ENCODE assay signal across 35 cellular contexts in genomic region chr1:41158147-41158875, GRCh38.
DNase-seq lines count a peak whose midpoint lies in the region; ATAC-seq, FAIRE-seq and TF ChIP-seq lines count a peak whose summit lies in the region.
"Had no signal": no experiment of that assay in that cellular context is flagged by ENCODE, and none has a peak within 500 bp of the region (broad histone marks: within the 10 kb centered on the region; RNA-seq: fewer than 3 reads in every experiment).

No MANE protein-coding gene starts in this region.

- H3K27me3 Mint-ChIP-seq in chondrocyte (ENCODE audit: low read depth) (no peaks in the 10 kb centered on the region), mesothelial cell of epicardium (ENCODE audit: low read depth) (no peaks in the 10 kb centered on the region)
- H3K27me3 Mint-ChIP-seq: brain; naive thymus-derived CD4-positive, alpha-beta T cell had no signal

- H3K4me3 Mint-ChIP-seq in chondrocyte (ENCODE audit: unreplicated experiment), result no peak overlapping the region
- H3K4me3 Mint-ChIP-seq in mesothelial cell of epicardium, result no peak overlapping the region
- H3K4me3 Mint-ChIP-seq: activated CD8-positive, alpha-beta T cell treated with anti-CD3 and anti-CD28 coated beads, Interleukin-2, amount 10 ng/mL, durations not matched to agents 7 days and 5 days; brain; CD14-positive monocyte; naive thymus-derived CD4-positive, alpha-beta T cell; stimulated activated effector memory CD8-positive, alpha-beta T cell treated with anti-CD3 and anti-CD28 coated beads, Interleukin-12 subunit alpha, Interleukin-12 subunit beta, amount 100 ng/mL, for 72 hours had no signal

- 83% methylated on average over 1 of the region's 3 CpGs; no CpG with 5 or more reads in 1 of the 2 experiments for WGBS in IMR-90 (ENCODE audit: extremely low coverage in 2 of 2, insufficient read length in 1 of 2), 2 experiments
- 75 to 87% methylated on average over 3 of the region's 3 CpGs for WGBS in gastroesophageal sphincter (ENCODE audit: low coverage in 1 of 2), 2 donors

- no peaks in the 10 kb centered on the region for H4K20me1 ChIP-seq in IMR-90 (ENCODE audit: insufficient read depth, low read length)

- no peak overlapping the region for H2BK20ac ChIP-seq in IMR-90 (ENCODE audit: low read depth, low read length)

- no peak for ATAC-seq in IMR-90 (ENCODE audit: low read depth)
- ATAC-seq in gastroesophageal sphincter, result no peak
- no peak for ATAC-seq in HG02588 (IDR thresholded peaks at IDR 0.05; ENCODE audit: unreplicated experiment)
- ATAC-seq: activated CD8-positive, alpha-beta T cell treated with anti-CD3 and anti-CD28 coated beads, Interleukin-2, amount 10 ng/mL, durations not matched to agents 7 days and 5 days; left lung; naive thymus-derived CD4-positive, alpha-beta T cell; Panc1; psoas muscle; stimulated activated effector memory CD8-positive, alpha-beta T cell treated with anti-CD3 and anti-CD28 coated beads, Interleukin-12 subunit alpha, Interleukin-12 subunit beta, amount 100 ng/mL, for 72 hours had no signal

- peaks cover 6% of the 10 kb centered on the region for H3K4me1 ChIP-seq in IMR-90 (ENCODE audit: control insufficient read depth, insufficient read depth, low read length)
- H3K4me1 ChIP-seq in gastroesophageal sphincter, result peaks cover 0 to 17% (median 0%) of the 10 kb centered on the region in 3 donors

- no TSS peak for BruUV-seq in IMR-90 (replicated peaks; lab: Mats Ljungman, UMichigan)

- H3K9me3 ChIP-seq in IMR-90 (ENCODE audit: control insufficient read depth, insufficient read depth, low read length) (no peaks in the 10 kb centered on the region), gastroesophageal sphincter (no peaks in the 10 kb centered on the region)
- H3K9me3 ChIP-seq: left lung, psoas muscle, transverse colon had no signal

- no peak overlapping the region; the same call in 1 of the 2 replicates for H3K9ac ChIP-seq in IMR-90 (ENCODE audit: low read depth, low read length)

- POLR2A ChIA-PET in IMR-90 (lab: Charles Lee; ENCODE audit: unreplicated experiment), result no interaction called here

- H3K36me3 ChIP-seq in IMR-90 (ENCODE audit: control insufficient read depth, insufficient read depth, low read length) (peaks cover 5% of the 10 kb centered on the region; the same call in 1 of the 2 replicates), gastroesophageal sphincter (peaks cover 0 to 33% of the 10 kb centered on the region in 2 donors)
- H3K36me3 ChIP-seq: transverse colon had no signal

- TF ChIP-seq CTCF in IMR-90 (conservative IDR thresholded peaks at IDR 0.05; ENCODE audit: low read depth, low read length), result no peak
- TF ChIP-seq CTCF in chondrocyte (IDR thresholded peaks at IDR 0.05), result no peak
- no peak for TF ChIP-seq CTCF in mesothelial cell of epicardium (IDR thresholded peaks at IDR 0.05; ENCODE audit: unreplicated experiment)
- no peak for TF ChIP-seq CTCF in gastroesophageal sphincter (IDR thresholded peaks at IDR 0.05)

- intact Hi-C loops in IMR-90 (cut with micrococcal nuclease), result no loop called here

- in situ Hi-C loops in IMR-90 (cut with MboI; ENCODE audit: low sequenced_read_pairs), result no loop called here

- H3K56ac ChIP-seq in IMR-90 (ENCODE audit: extremely low read depth, insufficient read depth, low read length), result no peak overlapping the region

- H3K4me2 ChIP-seq in IMR-90 (ENCODE audit: low read depth, low read length), result no peak overlapping the region

- TF ChIP-seq RAD21 in IMR-90 (IDR thresholded peaks at IDR 0.05; ENCODE audit: low read length), result no peak

- no peaks in the 10 kb centered on the region for H3K9me3 Mint-ChIP-seq in chondrocyte (ENCODE audit: low read depth)
- no peaks in the 10 kb centered on the region for H3K9me3 Mint-ChIP-seq in mesothelial cell of epicardium
- H3K9me3 Mint-ChIP-seq: activated T-helper 2 cell treated with anti-CD3 and anti-CD28 coated beads, Interferon-gamma antibody, Interleukin-2, Interleukin-4, amounts not matched to agents 10 μg/mL and 5 μg/mL and 100 μg/mL, durations not matched to agents 14 hours and 24 hours and 36 hours; brain; CD14-positive monocyte; naive thymus-derived CD4-positive, alpha-beta T cell; stimulated activated effector memory CD8-positive, alpha-beta T cell treated with anti-CD3 and anti-CD28 coated beads, Interleukin-12 subunit alpha, Interleukin-12 subunit beta, amount 100 ng/mL, for 72 hours had no signal

- H3K79me1 ChIP-seq in IMR-90 (ENCODE audit: low read depth in 1 of 2, low read length in 2 of 2), result 0 out of 4 replicates have a peak, but pooled peaks cover 0 to 9% of the 10 kb centered on the region in 2 experiments

- no peak overlapping the region for H2BK15ac ChIP-seq in IMR-90 (ENCODE audit: low read depth, low read length)

- no peak overlapping the region for H3K14ac ChIP-seq in IMR-90 (replicated peaks; ENCODE audit: low read depth, low read length)

- FAIRE-seq in GM12891 (lab: Jason Lieb, UNC), result peak; percentile 33
- FAIRE-seq: endothelial cell of umbilical vein, H1, HTR-8/SVneo, islet of Langerhans had no signal

- no peak for TF ChIP-seq POLR2A in GM12891 (IDR thresholded peaks at IDR 0.05; ENCODE audit: low read depth, low read length)
- TF ChIP-seq POLR2A in IMR-90 (IDR thresholded peaks at IDR 0.05; ENCODE audit: low read depth, low read length), result no peak
- no peak for TF ChIP-seq POLR2A in gastroesophageal sphincter (IDR thresholded peaks at IDR 0.05)

- H3K27ac Mint-ChIP-seq in chondrocyte (ENCODE audit: unreplicated experiment) (peak overlapping the region; percentile 18), mesothelial cell of epicardium (peak overlapping the region; percentile 1)
- H3K27ac Mint-ChIP-seq: activated CD8-positive, alpha-beta T cell treated with anti-CD3 and anti-CD28 coated beads, Interleukin-2, amount 10 ng/mL, durations not matched to agents 7 days and 5 days; activated T-helper 2 cell treated with anti-CD3 and anti-CD28 coated beads, Interferon-gamma antibody, Interleukin-2, Interleukin-4, amounts not matched to agents 10 μg/mL and 5 μg/mL and 100 μg/mL, durations not matched to agents 14 hours and 24 hours and 36 hours; naive thymus-derived CD4-positive, alpha-beta T cell; stimulated activated effector memory CD8-positive, alpha-beta T cell treated with anti-CD3 and anti-CD28 coated beads, Interleukin-12 subunit alpha, Interleukin-12 subunit beta, amount 100 ng/mL, for 72 hours had no signal

- peaks cover 7% of the 10 kb centered on the region for H3K4me1 Mint-ChIP-seq in chondrocyte (ENCODE audit: low read depth)
- H3K4me1 Mint-ChIP-seq in mesothelial cell of epicardium, result peaks cover 11% of the 10 kb centered on the region
- H3K4me1 Mint-ChIP-seq: brain; CD14-positive monocyte; naive thymus-derived CD4-positive, alpha-beta T cell; stimulated activated effector memory CD8-positive, alpha-beta T cell treated with anti-CD3 and anti-CD28 coated beads, Interleukin-12 subunit alpha, Interleukin-12 subunit beta, amount 100 ng/mL, for 72 hours had no signal

- no peak overlapping the region for H2AFZ ChIP-seq in IMR-90 (replicated peaks; ENCODE audit: low read length, poor library complexity)

- H3K27me3 ChIP-seq in IMR-90 (ENCODE audit: control insufficient read depth, insufficient read depth, low read length), result no peaks in the 10 kb centered on the region
- H3K27me3 ChIP-seq in gastroesophageal sphincter, result no peaks in the 10 kb centered on the region
- H3K27me3 ChIP-seq: left lung, transverse colon had no signal

- no peak overlapping the region for H2BK5ac ChIP-seq in IMR-90 (ENCODE audit: low read depth, low read length, poor library complexity, severe bottlenecking)

- CTCF ChIA-PET in IMR-90 (lab: Yijun Ruan, JAX), result interaction anchor here (0.7 kb wide), 1 partner anchor 91 kb away, joined by 3 read pairs; no protein-coding TSS in a partner anchor

- H4K5ac ChIP-seq in IMR-90 (ENCODE audit: low read depth, low read length), result no peak overlapping the region

- no peak overlapping the region for H4K8ac ChIP-seq in IMR-90 (ENCODE audit: low read depth in 2 of 2, low read length in 2 of 2)

- peak overlapping the region; percentile 56; the same call in 1 of the 2 replicates for H3K23ac ChIP-seq in IMR-90 (ENCODE audit: low read depth, low read length)

- no peak overlapping the region for H2AK9ac ChIP-seq in IMR-90 (replicated peaks; ENCODE audit: low read depth, low read length, poor library complexity)

- H3K18ac ChIP-seq in IMR-90 (ENCODE audit: low read depth, low read length), result no peak overlapping the region; the same call in 1 of the 2 replicates

- H3K36me3 Mint-ChIP-seq in chondrocyte (ENCODE audit: low read depth) (peaks cover 5% of the 10 kb centered on the region), mesothelial cell of epicardium (peaks cover 3% of the 10 kb centered on the region)
- H3K36me3 Mint-ChIP-seq: stimulated activated effector memory CD8-positive, alpha-beta T cell treated with anti-CD3 and anti-CD28 coated beads, Interleukin-12 subunit alpha, Interleukin-12 subunit beta, amount 100 ng/mL, for 72 hours had no signal

- dilution Hi-C loops in IMR-90 (cut with HindIII; ENCODE audit: low sequenced_read_pairs, unreplicated experiment), result no loop called here

- H3K27ac ChIP-seq in IMR-90 (ENCODE audit: insufficient read depth, low read length), result no peak overlapping the region
- no peak overlapping the region for H3K27ac ChIP-seq in gastroesophageal sphincter
- H3K27ac ChIP-seq: left lung, psoas muscle, transverse colon, VCaP had no signal

- no peak overlapping the region for H2BK120ac ChIP-seq in IMR-90 (ENCODE audit: low read depth, low read length)

- H3K4ac ChIP-seq in IMR-90 (ENCODE audit: low read depth, low read length), result no peak overlapping the region; the same call in 1 of the 2 replicates

- H4K91ac ChIP-seq in IMR-90 (ENCODE audit: insufficient read depth, low read depth, low read length), result no peak overlapping the region

- no peak overlapping the region for H3K4me3 ChIP-seq in IMR-90 (ENCODE audit: insufficient read depth, low read depth, low read length)
- H3K4me3 ChIP-seq in gastroesophageal sphincter, result no peak overlapping the region
- H3K4me3 ChIP-seq: left lung, psoas muscle, transverse colon had no signal

- H3K9me1 ChIP-seq in IMR-90 (ENCODE audit: insufficient read depth, low read length), result no peaks in the 10 kb centered on the region

- no peak for TF ChIP-seq EP300 in gastroesophageal sphincter (IDR thresholded peaks at IDR 0.05)

- no peak overlapping the region for H2AK5ac ChIP-seq in IMR-90 (ENCODE audit: low read depth, low read length)

- DNase-seq in GM12891 (ENCODE audit: insufficient read length, low spot score) (peak; percentile 1), IMR-90 (no peak), chondrocyte (ENCODE audit: low spot score) (no peak), mesothelial cell of epicardium (ENCODE audit: low spot score in 2 of 2, unreplicated experiment in 2 of 2) (no peak), NCI-H82 (lab: John Stamatoyannopoulos, UW) (no peak)
- DNase-seq: activated CD4-positive, alpha-beta T cell treated with anti-CD3 and anti-CD28 coated beads for 4 hours; activated CD8-positive, alpha-beta T cell treated with anti-CD3 and anti-CD28 coated beads, Interleukin-2, amount 10 ng/mL, durations not matched to agents 7 days and 5 days; activated naive CD4-positive, alpha-beta T cell treated with anti-CD3 and anti-CD28 coated beads, Interleukin-2, amount 50 U/mL, for 16 hours; Calu3; DMS79 treated with DMSO at 0.1 percent for 48 hours; GF-D8; Karpas-422; left lung; naive thymus-derived CD4-positive, alpha-beta T cell; NCI-H1417; NCI-H2081; NCI-H2227 treated with DMSO at 0.1 percent for 48 hours; NCI-H526; nucleus accumbens; psoas muscle; Right ventricle myocardium superior; stimulated activated CD4-positive, alpha-beta T cell treated with anti-CD3 and anti-CD28 coated beads, Interleukin-15, amount 100 ng/mL, for 24 hours; transverse colon had no signal
